ENCODE assay signal across 8 cellular contexts in genomic region chr4:48546336-48546735, GRCh38. TPM values are rescaled to one million over a fixed set of nuclear protein-coding genes. Genes with fewer than 3 reads are reported as not detected.
DNase-seq lines count a peak whose midpoint lies in the region; ATAC-seq, FAIRE-seq and TF ChIP-seq lines count a peak whose summit lies in the region.

No MANE protein-coding gene starts in this region.

- H3K9me3 ChIP-seq in OCI-LY7 (ENCODE audit: low read length) (no peaks in the 10 kb centered on the region), neural cell (ENCODE audit: low read length) (no peaks in the 10 kb centered on the region)

- H3K27me3 ChIP-seq in neural cell (ENCODE audit: insufficient read depth, low read depth, low read length): no peaks in the 10 kb centered on the region

- TF ChIP-seq RAD21 in neural cell (conservative IDR thresholded peaks at IDR 0.05): peak; percentile 86

- TF ChIP-seq CTCF in GM12873 (IDR thresholded peaks at IDR 0.05; ENCODE audit: insufficient read depth, low read depth, low read length, missing control alignments): peak; percentile 64
- peak; percentile 77 for TF ChIP-seq CTCF in OCI-LY7 (conservative IDR thresholded peaks at IDR 0.05; ENCODE audit: low read length)
- TF ChIP-seq CTCF in neural cell (IDR thresholded peaks at IDR 0.05; ENCODE audit: poor library complexity, severe bottlenecking): peak; percentile 83

- no peaks in the 10 kb centered on the region for H3K4me1 ChIP-seq in OCI-LY7 (ENCODE audit: insufficient read depth, low read length, poor library complexity, severe bottlenecking)

- H4K20me1 ChIP-seq in OCI-LY7 (ENCODE audit: insufficient read depth, low read length) (no peaks in the 10 kb centered on the region), neural cell (ENCODE audit: insufficient read depth) (no peaks in the 10 kb centered on the region)

- intact Hi-C loops in OCI-LY7 (cut with micrococcal nuclease; ENCODE audit: unreplicated experiment): loop anchor here (2.0 to 10.0 kb wide), 3 partner anchors 102 to 432 kb away; no protein-coding TSS in a partner anchor

- POLR2A ChIA-PET in OCI-LY7 (lab: Charles Lee): interaction anchor here (0.6 to 0.9 kb wide), 4 partner anchors 20 to 437 kb away, joined by 3 to 5 read pairs (median 3); no protein-coding TSS in a partner anchor

- H2AFZ ChIP-seq in OCI-LY7 (ENCODE audit: low read length) (no peak overlapping the region), neural cell (ENCODE audit: low read depth, low read length) (no peak overlapping the region)

- CTCF ChIA-PET in OCI-LY7 (lab: Charles Lee; ENCODE audit: unreplicated experiment): no interaction called here

- ATAC-seq in GM21526 (IDR thresholded peaks at IDR 0.05; ENCODE audit: low FRiP score, unreplicated experiment): no peak

- H3F3A ChIP-seq in neural cell (ENCODE audit: insufficient read depth, low read length, poor library complexity, severe bottlenecking): no peaks in the 10 kb centered on the region

- H3K27ac ChIP-seq in OCI-LY7 (ENCODE audit: low read depth, low read length, poor library complexity, severe bottlenecking): no peak overlapping the region
- no peak overlapping the region for H3K27ac ChIP-seq in neural cell (ENCODE audit: low read length)

- no peak overlapping the region for H3K4me3 ChIP-seq in OCI-LY7 (ENCODE audit: low read depth, low read length, poor library complexity, severe bottlenecking)
- no peak overlapping the region for H3K4me3 ChIP-seq in neural cell (ENCODE audit: low read length)

- H3K79me2 ChIP-seq in OCI-LY7 (ENCODE audit: insufficient read depth, low read depth, low read length) (no peaks in the 10 kb centered on the region), neural cell (replicated peaks; ENCODE audit: insufficient read depth, low read length) (no peaks in the 10 kb centered on the region)

- DNase-seq in Ammon's horn (ENCODE audit: low spot score): peak; percentile 59
- DNase-seq in OCI-LY7 (ENCODE audit: low spot score): peak; percentile 55
- peak; percentile 19 for DNase-seq in dedifferentiated amniotic fluid mesenchymal stem cell (ENCODE audit: extremely low spot score)
- no peak for DNase-seq in frontal cortex (ENCODE audit: low spot score in 2 of 2)
- no peak for DNase-seq in NCI-H226

- FAIRE-seq in frontal cortex (lab: Jason Lieb, UNC): no peak

- no TSS peak for BruUV-seq in OCI-LY7 (replicated peaks; lab: Mats Ljungman, UMichigan)

- no peak for TF ChIP-seq EP300 in neural cell (conservative IDR thresholded peaks at IDR 0.05; ENCODE audit: poor library complexity, severe bottlenecking)

- H3K36me3 ChIP-seq in OCI-LY7 (ENCODE audit: insufficient read depth, low read length) (peaks cover 80% of the 10 kb centered on the region), neural cell (ENCODE audit: insufficient read depth, low read length) (peaks cover 18% of the 10 kb centered on the region)

- H3K9ac ChIP-seq in neural cell (ENCODE audit: low read length): no peak overlapping the region

- H3K4me2 ChIP-seq in OCI-LY7 (ENCODE audit: low read length): no peak overlapping the region
- H3K4me2 ChIP-seq in neural cell (ENCODE audit: low read length): no peak overlapping the region

- H3K9me2 ChIP-seq in OCI-LY7 (ENCODE audit: insufficient read depth, low read length): no peaks in the 10 kb centered on the region
- H3K9me2 ChIP-seq in neural cell (ENCODE audit: insufficient read depth, low read length): no peaks in the 10 kb centered on the region

TF ChIP-seq in neural cell, 6 proteins besides CTCF, POLR2A, EP300 and RAD21:
- TF ChIP-seq TAF1 (IDR thresholded peaks at IDR 0.05; ENCODE audit: low read depth): no peak
- TF ChIP-seq SMC3 (conservative IDR thresholded peaks at IDR 0.05; ENCODE audit: poor library complexity): peak; percentile 83
TF ChIP-seq in neural cell: peak in this region for 1.

RNA-seq across cellular contexts. Expression of gene ZAR1, which starts 56.3 kb away (rescaled TPM):
- not detected in 2 replicates for total RNA-seq in OCI-LY7 (2014; rRNA removed; shearing (Covaris generic))
- not detected in 2 replicates for total RNA-seq in OCI-LY7 (2022)
- polyA plus RNA-seq in neural cell: 0.88 TPM in 1 of 2 replicates, not detected in the other
- polyA minus RNA-seq in neural cell: 1.3 and 1.7 TPM in 2 replicates
- total RNA-seq in frontal cortex: 0.41 TPM

Comparison
In these comparisons a context has a peak if more than half of its experiments do, and no peak if none do; other contexts are left out.
1. DNase-seq: peak in Ammon's horn (single experiment), OCI-LY7 (single experiment) and dedifferentiated amniotic fluid mesenchymal stem cell (single experiment); none in frontal cortex (0 of 2) and NCI-H226 (single experiment).
2. Peak in every context shown above with its lines, with median percentiles within 50 percentile points of each other: CTCF ChIP-seq.